ENCODE assay signal across 8 cellular contexts in genomic region chr11:118530683-118531596, GRCh38. TPM values are rescaled to one million over a fixed set of nuclear protein-coding genes. Genes with fewer than 3 reads are reported as not detected.
DNase-seq lines count a peak whose midpoint lies in the region; ATAC-seq and TF ChIP-seq lines count a peak whose summit lies in the region.

Gene TMEM25, plus strand, starts transcription at chr11:118531192. Its CDS starts 610 bp downstream, at chr11:118531802.

- H3K27me3 ChIP-seq in ectodermal cell (ENCODE audit: control insufficient read depth, insufficient read depth, low read length, poor library complexity, severe bottlenecking) = no peaks in the 10 kb centered on the region
- H3K27me3 ChIP-seq in lower lobe of right lung (ENCODE audit: low read depth) = no peaks in the 10 kb centered on the region

- H3K36me3 ChIP-seq in ectodermal cell (ENCODE audit: control insufficient read depth, insufficient read depth, low read length) = no peaks in the 10 kb centered on the region
- H3K36me3 ChIP-seq in lower lobe of right lung = no peaks in the 10 kb centered on the region

- TF ChIP-seq CTCF in lower lobe of right lung (IDR thresholded peaks at IDR 0.05) = no peak

- 0 to 1% methylated on average over 93 to 94 of the region's 94 CpGs for WGBS in ectodermal cell, 2 experiments

- intact Hi-C loops in lower lobe of right lung (cut with DNase I) = no loop called here

- CTCF ChIA-PET in HEK293T (lab: Yijun Ruan, JAX) = interaction anchor here (0.5 kb wide), 1 partner anchor 13 kb away, joined by 3 read pairs; no protein-coding TSS in a partner anchor

- H3K4me3 ChIP-seq in ectodermal cell (ENCODE audit: insufficient read depth, low read depth, low read length) (peak within 1 kb of the TSS; percentile 74), lower lobe of right lung (peak within 1 kb of the TSS; percentile 93)

- ATAC-seq in lower lobe of right lung = peak; percentile 89 to 93
- no peak for ATAC-seq in HG03097 (IDR thresholded peaks at IDR 0.05; ENCODE audit: low FRiP score, unreplicated experiment)

- POLR2A ChIA-PET in HEK293T (lab: Yijun Ruan, JAX) = interaction anchor here (1.0 to 1.1 kb wide), 2 partner anchors 20 to 39 kb away, joined by 3 read pairs; no protein-coding TSS in a partner anchor

- no peaks in the 10 kb centered on the region for H3K9me3 ChIP-seq in ectodermal cell (ENCODE audit: control insufficient read depth, low read length)
- H3K9me3 ChIP-seq in lower lobe of right lung = no peaks in the 10 kb centered on the region

- H3K27ac ChIP-seq in ectodermal cell (ENCODE audit: insufficient read depth, low read depth, low read length, poor library complexity, severe bottlenecking) = peak within 1 kb of the TSS; percentile 11
- peak within 1 kb of the TSS; percentile 78 for H3K27ac ChIP-seq in lower lobe of right lung

- in situ Hi-C loops in G401 (cut with HindIII; ENCODE audit: low sequenced_read_pairs) = no loop called here

- DNase-seq in G401 (ENCODE audit: low spot score) (peak; percentile 75), HEK293T (ENCODE audit: extremely low spot score) (peak; percentile 84), NCI-H2196 treated with DMSO at 0.1 percent for 48 hours (lab: John Stamatoyannopoulos, UW; ENCODE audit: unreplicated experiment) (peak; percentile 50), lower lobe of right lung (peak; percentile 75)
- peak; percentile 69 to 70 for DNase-seq in activated CD4-positive, alpha-beta T cell treated with anti-CD3 and anti-CD28 coated beads, Interleukin-2, amount 50 U/mL, for 4 hours
- peak; percentile 71 to 73 for DNase-seq in stimulated activated CD4-positive, alpha-beta T cell treated with anti-CD3 and anti-CD28 coated beads, Interleukin-4, amount 100 ng/mL, for 48 hours (ENCODE audit: low read depth in 2 of 2)

- H3K4me1 ChIP-seq in ectodermal cell (ENCODE audit: control insufficient read depth, insufficient read depth, low read length) (peaks cover 13% of the 10 kb centered on the region), lower lobe of right lung (peaks cover 27% of the 10 kb centered on the region)

TF ChIP-seq in HEK293T, 16 proteins besides CTCF, POLR2A, EP300 and RAD21:
- TF ChIP-seq FOXM1 (IDR thresholded peaks at IDR 0.05; ENCODE audit: borderline replicate concordance) = no peak

RNA-seq across cellular contexts. Expression of gene TMEM25, which starts in this region (rescaled TPM):
- total RNA-seq in G401 (2014; rRNA removed; shearing (Covaris generic)) = 22.0 and 23.1 TPM in 2 replicates
- 21.1 TPM for polyA plus RNA-seq in ectodermal cell (2013, experiment 1 of 4)
- polyA plus RNA-seq in ectodermal cell (2013, experiment 2 of 4) = 22.9 TPM
- 21.1 TPM for polyA plus RNA-seq in ectodermal cell (2013, experiment 3 of 4)
- polyA plus RNA-seq in ectodermal cell (2013, experiment 4 of 4) = 25.6 TPM
- 18.3 TPM for total RNA-seq in lower lobe of right lung
